Comparison of ENCODE assay signal across 8 cellular contexts in the genomic region with DNA sequence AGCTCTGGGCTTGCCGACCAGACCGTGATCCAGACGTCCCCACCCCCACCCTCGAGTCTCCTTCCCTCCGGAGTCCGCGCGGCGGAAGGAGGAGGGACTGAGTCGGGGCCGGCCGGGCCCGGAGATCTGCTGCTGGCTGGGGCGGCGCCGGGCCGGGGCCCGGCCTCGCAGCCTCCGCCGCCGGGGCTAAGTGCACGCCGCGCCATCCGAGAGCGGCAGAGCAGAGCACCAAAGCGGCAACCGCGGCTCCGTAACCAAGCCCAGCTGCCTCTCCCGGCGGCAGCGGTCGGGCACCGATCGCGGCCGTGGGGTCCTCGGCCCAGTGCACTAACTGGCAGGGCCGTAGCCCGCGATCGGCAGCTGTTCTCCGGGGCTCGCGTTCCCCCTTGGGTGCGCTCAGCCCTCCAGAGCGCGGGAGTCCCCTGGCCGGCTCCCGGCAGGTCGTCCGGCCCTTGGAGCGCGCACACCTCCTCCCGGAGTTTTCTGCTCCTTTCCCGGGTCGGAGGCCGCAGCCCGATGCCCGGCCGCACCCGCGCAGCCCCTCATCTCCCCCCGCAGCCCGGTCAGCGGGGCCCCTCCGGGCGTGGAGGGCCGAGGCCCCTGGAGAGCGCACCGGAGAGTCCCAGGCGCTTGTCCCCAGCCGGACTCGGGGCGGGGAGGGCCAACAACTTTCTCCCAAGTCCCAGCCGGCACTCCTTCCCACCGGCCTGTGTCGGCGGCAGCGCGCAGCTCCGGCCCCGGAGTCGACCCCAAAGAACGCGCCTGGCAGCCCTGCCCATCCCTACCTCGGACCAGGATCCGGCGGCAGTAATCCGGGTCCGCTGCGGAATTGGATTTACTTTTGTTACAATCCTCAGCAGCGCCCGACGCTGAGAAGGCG. TPM values are rescaled to one million over a fixed set of nuclear protein-coding genes. Genes with fewer than 3 reads are reported as not detected.
DNase-seq lines count a peak whose midpoint lies in the region; ATAC-seq and TF ChIP-seq lines count a peak whose summit lies in the region.

No MANE protein-coding gene starts in this region.

- no peaks in the 10 kb centered on the region for H3K79me1 ChIP-seq in H9 (ENCODE audit: insufficient read depth, low read depth, low read length, poor library complexity, severe bottlenecking)

- H3K23me2 ChIP-seq in H9 (ENCODE audit: insufficient read length, low read depth, low read length, poor library complexity, severe bottlenecking), result peaks cover 6% of the 10 kb centered on the region

- peaks cover 33 to 46% of the 10 kb centered on the region in 2 experiments for H3K4me1 Mint-ChIP-seq in H9
- peaks cover 26% of the 10 kb centered on the region for H3K4me1 Mint-ChIP-seq in CD8-positive, alpha-beta T cell (ENCODE audit: low read depth)

- H3K36me3 ChIP-seq in WERI-Rb-1, result peaks cover 4% of the 10 kb centered on the region
- H3K36me3 ChIP-seq in CD8-positive, alpha-beta T cell (ENCODE audit: insufficient read depth, low read length), result no peaks in the 10 kb centered on the region

- CTCF ChIA-PET in CD8-positive, alpha-beta T cell (lab: Charles Lee), result no interaction called here

- POLR2A ChIA-PET in CD8-positive, alpha-beta T cell (lab: Charles Lee), result no interaction called here

- no peaks in the 10 kb centered on the region for H3K4me1 ChIP-seq in H9 (ENCODE audit: insufficient read depth, low read length)
- H3K4me1 ChIP-seq in CD8-positive, alpha-beta T cell (ENCODE audit: insufficient read depth, low read length), result peaks cover 16% of the 10 kb centered on the region

- no peak for ATAC-seq in CD8-positive, alpha-beta T cell
- no peak for ATAC-seq in GM18520 (IDR thresholded peaks at IDR 0.05; ENCODE audit: unreplicated experiment)

- H3K27ac ChIP-seq in H9 (ENCODE audit: insufficient read length, low read depth, low read length), result no peak overlapping the region
- H3K27ac ChIP-seq in WERI-Rb-1, result peak overlapping the region; percentile 79
- H3K27ac ChIP-seq in skin epidermis, result no peak overlapping the region
- no peak overlapping the region for H3K27ac ChIP-seq in CD8-positive, alpha-beta T cell (ENCODE audit: low read depth, low read length)

- H3K9me3 Mint-ChIP-seq in H9, result peaks cover 0 to 16% of the 10 kb centered on the region in 2 experiments; a peak in 4 of 5 replicates
- H3K9me3 Mint-ChIP-seq in CD8-positive, alpha-beta T cell, result no peaks in the 10 kb centered on the region

- H3K4me2 ChIP-seq in H9 (ENCODE audit: insufficient read depth, insufficient read length, low read length), result peak overlapping the region; percentile 52

- H4K5ac ChIP-seq in H9 (ENCODE audit: insufficient read length, low read depth, low read length), result no peak overlapping the region

- no peak overlapping the region for H3T11ph ChIP-seq in H9 (ENCODE audit: low read length)

- peak; percentile 63 for DNase-seq in H9
- peak; percentile 65 for DNase-seq in WERI-Rb-1
- DNase-seq in DMS79 treated with DMSO at 0.1 percent for 48 hours (lab: John Stamatoyannopoulos, UW), result no peak
- DNase-seq in CD8-positive, alpha-beta T cell, result no peak
- no peak for DNase-seq in activated naive CD4-positive, alpha-beta T cell treated with anti-CD3 and anti-CD28 coated beads, Interleukin-2, amount 50 U/mL, for 16 hours

- no peak overlapping the region for H4K91ac ChIP-seq in H9 (ENCODE audit: insufficient read length, low read depth, low read length)

- H3K4me3 ChIP-seq in WERI-Rb-1 (ENCODE audit: low read depth, low read length), result peak overlapping the region; percentile 81
- peak overlapping the region; percentile 4 for H3K4me3 ChIP-seq in iPS-11a (ENCODE audit: low read depth, low read length)
- H3K4me3 ChIP-seq in skin epidermis, result peak overlapping the region in 6 of 7 experiments; percentile 19 to 38 (median 24)
- no peak overlapping the region for H3K4me3 ChIP-seq in CD8-positive, alpha-beta T cell (ENCODE audit: low read depth, low read length)

- H2BK120ac ChIP-seq in H9 (ENCODE audit: low read depth, low read length, poor library complexity, severe bottlenecking), result no peak overlapping the region

- intact Hi-C loops in CD8-positive, alpha-beta T cell (cut with DNase I, micrococcal nuclease), result no loop called here

- H3K56ac ChIP-seq in H9 (ENCODE audit: insufficient read length, low read depth, low read length), result no peak overlapping the region

- H3K14ac ChIP-seq in H9 (ENCODE audit: insufficient read depth, low read length), result no peak overlapping the region

- H2BK5ac ChIP-seq in H9 (ENCODE audit: insufficient read length, low read length), result no peak overlapping the region

- H3K18ac ChIP-seq in H9 (ENCODE audit: insufficient read length, low read depth, low read length), result no peak overlapping the region

- H3K4ac ChIP-seq in H9 (ENCODE audit: low read depth, low read length), result no peak overlapping the region

- no peak overlapping the region for H2BK12ac ChIP-seq in H9 (ENCODE audit: insufficient read length, low read depth, low read length)

- peaks cover 91% of the 10 kb centered on the region for H3K27me3 ChIP-seq in H9 (ENCODE audit: insufficient read depth, low read length)
- peaks cover 10% of the 10 kb centered on the region for H3K27me3 ChIP-seq in WERI-Rb-1 (ENCODE audit: insufficient read depth, low read depth, severe bottlenecking)
- H3K27me3 ChIP-seq in CD8-positive, alpha-beta T cell (ENCODE audit: insufficient read depth, low read length), result peaks cover 34% of the 10 kb centered on the region

- peaks cover 97% of the 10 kb centered on the region for H3K27me3 Mint-ChIP-seq in H9 (ENCODE audit: low read depth)
- H3K27me3 Mint-ChIP-seq in CD8-positive, alpha-beta T cell (ENCODE audit: low read depth), result peaks cover 62% of the 10 kb centered on the region

- peak overlapping the region; percentile 44 to 78 for H3K4me3 Mint-ChIP-seq in H9
- H3K4me3 Mint-ChIP-seq in CD8-positive, alpha-beta T cell, result no peak overlapping the region

- H2AFZ ChIP-seq in H9 (ENCODE audit: low read length), result no peak overlapping the region

- H3K36me3 Mint-ChIP-seq in H9 (ENCODE audit: insufficient read depth in 1 of 3, low read depth in 3 of 3), result peaks cover 0 to 2% (median 0%) of the 10 kb centered on the region in 3 experiments; a peak in 2 of 7 replicates
- no peaks in the 10 kb centered on the region for H3K36me3 Mint-ChIP-seq in CD8-positive, alpha-beta T cell

- H2BK15ac ChIP-seq in H9 (ENCODE audit: low read depth, low read length), result no peak overlapping the region

- no peak overlapping the region for H3K23ac ChIP-seq in H9 (ENCODE audit: insufficient read length, low read depth, low read length)

- H3K27ac Mint-ChIP-seq in H9, result no peak overlapping the region
- no peak overlapping the region for H3K27ac Mint-ChIP-seq in CD8-positive, alpha-beta T cell

- no peaks in the 10 kb centered on the region for H4K20me1 ChIP-seq in H9 (ENCODE audit: control insufficient read depth, insufficient read depth, insufficient read length)

- TF ChIP-seq CTCF in H9 (conservative IDR thresholded peaks at IDR 0.05) (no peak), WERI-Rb-1 (IDR thresholded peaks at IDR 0.05; ENCODE audit: low read depth, low read length) (no peak)
- TF ChIP-seq CTCF in CD8-positive, alpha-beta T cell (IDR thresholded peaks at IDR 0.05), result no peak

- no peak overlapping the region for H4K8ac ChIP-seq in H9 (replicated peaks; ENCODE audit: insufficient read length, low read depth, low read length)

- WGBS in H9 (ENCODE audit: extremely low coverage, insufficient read length, low lambda C conversion rate), result no CpG with 5 or more reads among the region's 98 CpGs

- H3K9ac ChIP-seq in H9 (ENCODE audit: extremely low read depth, insufficient read length, low read length), result no peak overlapping the region

- no peak overlapping the region for H2AK5ac ChIP-seq in H9 (ENCODE audit: insufficient read length, low read length)

- no peaks in the 10 kb centered on the region for H3K9me3 ChIP-seq in H9 (ENCODE audit: control insufficient read depth, low read depth, low read length)
- H3K9me3 ChIP-seq in WERI-Rb-1 (ENCODE audit: severe bottlenecking), result peaks cover 4% of the 10 kb centered on the region
- H3K9me3 ChIP-seq in CD8-positive, alpha-beta T cell (ENCODE audit: low read length), result no peaks in the 10 kb centered on the region

- no peaks in the 10 kb centered on the region for H3K79me2 ChIP-seq in H9 (ENCODE audit: insufficient read depth, low read length)

- no peak overlapping the region for H2BK20ac ChIP-seq in H9 (ENCODE audit: low read depth, low read length, poor library complexity, severe bottlenecking)

RNA-seq across cellular contexts. Expression of a gene that starts 0.8 kb away (rescaled TPM):
- not detected in 2 replicates for total RNA-seq in H9 (2021)
- total RNA-seq in CD8-positive, alpha-beta T cell, result not detected

Comparison
In these comparisons a context has a peak if more than half of its experiments do, and no peak if none do; other contexts are left out.
1. DNase-seq: peak in H9 (single experiment) and WERI-Rb-1 (single experiment); none in DMS79 treated with DMSO at 0.1 percent for 48 hours (single experiment), CD8-positive, alpha-beta T cell (0 of 7) and activated naive CD4-positive, alpha-beta T cell treated with anti-CD3 and anti-CD28 coated beads, Interleukin-2, amount 50 U/mL, for 16 hours (single experiment).